Comparison of ENCODE assay signal across 27 cellular contexts in the genomic region with DNA sequence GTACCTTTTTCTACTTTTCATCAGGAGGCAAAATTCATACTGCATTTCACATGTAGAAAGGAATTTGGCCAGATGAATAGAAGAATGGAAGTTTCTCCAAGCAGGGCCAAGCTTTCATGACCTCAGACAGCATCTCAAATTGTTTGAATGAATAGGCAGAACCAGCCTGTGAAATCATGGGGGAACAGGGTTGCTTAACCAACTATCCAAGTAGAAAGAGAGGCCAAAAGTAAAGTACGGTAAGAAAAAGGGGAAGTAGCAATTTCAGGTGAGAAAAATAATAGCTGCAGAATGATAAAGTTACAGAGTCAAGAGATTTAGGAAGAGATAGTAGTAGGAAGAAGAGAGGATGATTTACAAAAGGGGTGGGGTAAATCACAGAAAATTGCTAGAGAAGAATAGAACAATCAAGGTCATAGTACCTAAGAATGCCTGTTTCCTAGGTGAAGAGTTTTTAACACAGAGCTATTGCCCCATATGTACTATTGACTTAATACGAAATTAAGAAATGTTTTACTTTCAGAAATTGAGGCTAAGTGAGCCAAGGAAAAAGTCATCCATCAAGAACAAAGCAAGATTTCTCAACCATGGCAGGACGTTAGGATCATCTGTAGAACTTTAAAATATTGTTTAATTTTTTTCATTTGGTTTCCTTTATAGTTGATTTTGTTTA.
DNase-seq lines count a peak whose midpoint lies in the region; ATAC-seq, FAIRE-seq and TF ChIP-seq lines count a peak whose summit lies in the region.
"Had no signal": no experiment of that assay in that cellular context is flagged by ENCODE, and none has a peak within 500 bp of the region (broad histone marks: within the 10 kb centered on the region; RNA-seq: fewer than 3 reads in every experiment).

No MANE protein-coding gene starts in this region.

- intact Hi-C loops in testis (cut with DNase I; ENCODE audit: low total_unique reads) (no loop called here), cardiac septum (cut with DNase I) (no loop called here)

- peak overlapping the region; percentile 67 for H3K27ac ChIP-seq in RWPE2 (ENCODE audit: poor library complexity, severe bottlenecking)
- no peak overlapping the region for H3K27ac ChIP-seq in testis

- TF ChIP-seq CTCF in RWPE2 (IDR thresholded peaks at IDR 0.05; ENCODE audit: poor library complexity, severe bottlenecking) (no peak), fibroblast of the aortic adventitia (IDR thresholded peaks at IDR 0.05; ENCODE audit: insufficient read depth, low read length) (no peak), testis (IDR thresholded peaks at IDR 0.05) (no peak)

- no peak overlapping the region for H3K4me3 Mint-ChIP-seq in stimulated activated naive B cell treated with anti-CD40 and anti-IgM and Interleukin-4, amounts not matched to agents 10 μg/mL and 1 μg/mL and 100 μg/mL, for 72 hours
- H3K4me3 Mint-ChIP-seq: activated CD4-positive, alpha-beta T cell treated with anti-CD3 and anti-CD28 coated beads for 36 hours; activated CD8-positive, alpha-beta T cell treated with anti-CD3 and anti-CD28 coated beads, Interleukin-2, amount 10 ng/mL, durations not matched to agents 7 days and 5 days; activated naive CD8-positive, alpha-beta T cell treated with anti-CD3 and anti-CD28 coated beads for 36 hours; endodermal cell; naive thymus-derived CD8-positive, alpha-beta T cell had no signal

- peaks cover 0 to under 1% of the 10 kb centered on the region in 2 donors for H3K9me3 Mint-ChIP-seq in stimulated activated naive B cell treated with anti-CD40 and anti-IgM and Interleukin-4, amounts not matched to agents 10 μg/mL and 1 μg/mL and 100 μg/mL, for 72 hours
- H3K9me3 Mint-ChIP-seq: endodermal cell; naive thymus-derived CD8-positive, alpha-beta T cell had no signal

- WGBS in testis, 2 donors, result 72 to 82% methylated on average over 3 of the region's 3 CpGs

- peaks cover 2 to 6% of the 10 kb centered on the region in 2 donors for H3K27me3 Mint-ChIP-seq in stimulated activated naive B cell treated with anti-CD40 and anti-IgM and Interleukin-4, amounts not matched to agents 10 μg/mL and 1 μg/mL and 100 μg/mL, for 72 hours
- H3K27me3 Mint-ChIP-seq: naive thymus-derived CD8-positive, alpha-beta T cell had no signal

- H3K4me3 ChIP-seq in RWPE2 (ENCODE audit: severe bottlenecking), result no peak overlapping the region
- H3K4me3 ChIP-seq in fibroblast of the aortic adventitia (ENCODE audit: low read depth, low read length), result no peak overlapping the region
- H3K4me3 ChIP-seq in testis, result no peak overlapping the region
- H3K4me3 ChIP-seq: skin epidermis had no signal

- H3K27ac Mint-ChIP-seq in stimulated activated naive B cell treated with anti-CD40 and anti-IgM and Interleukin-4, amounts not matched to agents 10 μg/mL and 1 μg/mL and 100 μg/mL, for 72 hours, result peak overlapping the region; percentile 7
- H3K27ac Mint-ChIP-seq: activated CD4-positive, alpha-beta T cell treated with anti-CD3 and anti-CD28 coated beads for 36 hours; activated CD8-positive, alpha-beta T cell treated with anti-CD3 and anti-CD28 coated beads, Interleukin-2, amount 10 ng/mL, durations not matched to agents 7 days and 5 days; activated naive CD8-positive, alpha-beta T cell treated with anti-CD3 and anti-CD28 coated beads for 36 hours; endodermal cell; naive thymus-derived CD8-positive, alpha-beta T cell had no signal

- DNase-seq in GM19239 (ENCODE audit: insufficient read length, low spot score), result no peak
- no peak for DNase-seq in RWPE2 (ENCODE audit: low spot score)
- DNase-seq in fibroblast of the aortic adventitia (ENCODE audit: low read depth), result peak; percentile 4
- DNase-seq in stimulated activated naive B cell treated with anti-CD40 and anti-IgM and Interleukin-4, amounts not matched to agents 10 μg/mL and 1 μg/mL and 100 μg/mL, for 72 hours, result no peak
- no peak for DNase-seq in testis
- DNase-seq in cardiac septum (ENCODE audit: low spot score), result no peak
- no peak for DNase-seq in NCI-H748 (lab: John Stamatoyannopoulos, UW; ENCODE audit: unreplicated experiment)
- DNase-seq: activated CD4-positive, alpha-beta T cell treated with anti-CD3 and anti-CD28 coated beads for 36 hours; activated CD8-positive, alpha-beta T cell treated with anti-CD3 and anti-CD28 coated beads, Interleukin-2, amount 10 ng/mL, durations not matched to agents 7 days and 5 days; activated naive CD8-positive, alpha-beta T cell treated with anti-CD3 and anti-CD28 coated beads for 36 hours; activated T-cell treated with anti-CD3 and anti-CD28 coated beads for 4 hours; aorta; C1 segment of cervical spinal cord; Caco-2; caudate nucleus; cortex of kidney; endodermal cell; naive thymus-derived CD8-positive, alpha-beta T cell; NCI-H1105; NCI-H187 treated with DMSO at 0.1 percent for 48 hours; NCI-H526 treated with DMSO at 0.1 percent for 48 hours; occipital lobe; trophoblast cell had no signal

- H3K36me3 ChIP-seq in RWPE2 (ENCODE audit: low read depth), result no peaks in the 10 kb centered on the region
- no peaks in the 10 kb centered on the region for H3K36me3 ChIP-seq in testis (ENCODE audit: low read depth, missing control alignments)

- H3K27me3 ChIP-seq in RWPE2 (ENCODE audit: insufficient read depth, poor library complexity, severe bottlenecking) (no peaks in the 10 kb centered on the region), testis (no peaks in the 10 kb centered on the region)

- H3K4me1 ChIP-seq in RWPE2 (ENCODE audit: insufficient read depth, poor library complexity, severe bottlenecking) (peaks cover 42% of the 10 kb centered on the region), testis (no peaks in the 10 kb centered on the region)

- no peak for TF ChIP-seq POLR2A in testis (IDR thresholded peaks at IDR 0.05)

- H3K36me3 Mint-ChIP-seq in stimulated activated naive B cell treated with anti-CD40 and anti-IgM and Interleukin-4, amounts not matched to agents 10 μg/mL and 1 μg/mL and 100 μg/mL, for 72 hours, result no peaks in the 10 kb centered on the region

- peaks cover 17 to 40% of the 10 kb centered on the region in 2 donors for H3K4me1 Mint-ChIP-seq in stimulated activated naive B cell treated with anti-CD40 and anti-IgM and Interleukin-4, amounts not matched to agents 10 μg/mL and 1 μg/mL and 100 μg/mL, for 72 hours
- H3K4me1 Mint-ChIP-seq: endodermal cell had no signal

- peak; percentile 84 for FAIRE-seq in GM19239 (lab: Jason Lieb, UNC)
- FAIRE-seq: H1 had no signal

- ATAC-seq in RWPE2 (ENCODE audit: low read depth) (peak; percentile 36; the same call in 2 of the 3 replicates), GM18858 (IDR thresholded peaks at IDR 0.05; ENCODE audit: unreplicated experiment) (no peak)
- ATAC-seq in stimulated activated naive B cell treated with anti-CD40 and anti-IgM and Interleukin-4, amounts not matched to agents 10 μg/mL and 1 μg/mL and 100 μg/mL, for 72 hours (replicated peaks), result no peak
- ATAC-seq: activated CD4-positive, alpha-beta T cell treated with anti-CD3 and anti-CD28 coated beads for 36 hours; activated CD8-positive, alpha-beta T cell treated with anti-CD3 and anti-CD28 coated beads, Interleukin-2, amount 10 ng/mL, durations not matched to agents 7 days and 5 days; naive thymus-derived CD8-positive, alpha-beta T cell; SK-N-SH treated with all-trans-retinoic acid at 6 μM for 48 hours had no signal

- H3K9me3 ChIP-seq in RWPE2 (ENCODE audit: severe bottlenecking) (no peaks in the 10 kb centered on the region), testis (no peaks in the 10 kb centered on the region)
- H3K9me3 ChIP-seq: Caco-2 had no signal
